In the genomic region with DNA sequence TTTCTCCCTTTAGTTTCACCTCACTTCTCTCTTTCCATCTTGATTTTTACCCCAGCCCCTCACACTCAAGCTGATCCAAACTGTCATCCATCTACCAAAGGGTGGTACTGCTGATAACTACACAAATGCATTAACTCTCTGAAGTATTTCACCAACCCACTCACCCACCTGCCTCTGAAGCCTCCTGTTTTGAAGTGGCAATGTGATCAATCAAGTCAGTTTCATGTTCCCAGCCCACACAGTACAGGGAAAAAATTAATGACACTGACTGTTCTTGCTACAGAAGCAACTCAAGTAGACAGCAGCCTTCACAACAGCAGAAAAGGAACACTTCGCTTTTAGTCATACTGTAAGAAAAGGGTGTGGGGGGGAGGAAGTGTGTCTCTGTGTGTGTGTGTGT, we compare ENCODE assay signal across 27 cellular contexts.
A peak's percentile ranks its signal among the peaks of the same experiment; 100 is the strongest.
DNase-seq lines count a peak whose midpoint lies in the region; ATAC-seq lines count a peak whose summit lies in the region.
"Had no signal": no experiment of that assay in that cellular context is flagged by ENCODE, and none has a peak within 500 bp of the region (broad histone marks: within the 10 kb centered on the region; RNA-seq: fewer than 3 reads in every experiment).

No MANE protein-coding gene starts in this region.

- intact Hi-C loops in posterior cingulate gyrus (cut with DNase I): no loop called here

- H3K4me3 Mint-ChIP-seq in activated T-cell treated with anti-CD3 and anti-CD28 coated beads, Interleukin-2, amount 50 U/mL, for 72 hours: no peak overlapping the region
- no peak overlapping the region for H3K4me3 Mint-ChIP-seq in natural killer cell treated with Interleukin-12 subunit alpha and Interleukin-12 subunit beta and Interleukin-15 and Interleukin-18, amount 100 ng/mL, for 72 hours
- H3K4me3 Mint-ChIP-seq: activated CD8-positive, alpha-beta memory T cell treated with anti-CD3 and anti-CD28 coated beads, Interleukin-2, amount 10 ng/mL, durations not matched to agents 7 days and 5 days; B cell; neural progenitor cell had no signal

- H3K9me3 Mint-ChIP-seq in activated T-cell treated with anti-CD3 and anti-CD28 coated beads, Interleukin-2, amount 50 U/mL, for 72 hours: no peaks in the 10 kb centered on the region
- no peaks in the 10 kb centered on the region for H3K9me3 Mint-ChIP-seq in natural killer cell treated with Interleukin-12 subunit alpha and Interleukin-12 subunit beta and Interleukin-15 and Interleukin-18, amount 100 ng/mL, for 72 hours

- peak overlapping the region; percentile 70 for H3K27ac ChIP-seq in caudate nucleus (ENCODE audit: low read depth, low read length)
- H3K27ac ChIP-seq: foreskin keratinocyte, heart right ventricle, lower lobe of right lung, neural progenitor cell, stomach, tibial nerve had no signal

- peak; percentile 66 to 73 for ATAC-seq in activated T-cell treated with anti-CD3 and anti-CD28 coated beads, Interleukin-2, amount 50 U/mL, for 72 hours (replicated peaks in 1 of 2)
- ATAC-seq in HG02610 (IDR thresholded peaks at IDR 0.05; ENCODE audit: unreplicated experiment): peak; percentile 40
- no peak for ATAC-seq in natural killer cell treated with Interleukin-12 subunit alpha and Interleukin-12 subunit beta and Interleukin-15 and Interleukin-18, amount 100 ng/mL, for 72 hours
- no peak for ATAC-seq in HG03442 (IDR thresholded peaks at IDR 0.05; ENCODE audit: unreplicated experiment)
- ATAC-seq: activated CD8-positive, alpha-beta memory T cell treated with anti-CD3 and anti-CD28 coated beads, Interleukin-2, amount 10 ng/mL, durations not matched to agents 7 days and 5 days; esophagus mucosa; foreskin keratinocyte; heart right ventricle; lower lobe of right lung; mucosa of descending colon; sciatic nerve had no signal

- peaks cover 8% of the 10 kb centered on the region for H3K27me3 Mint-ChIP-seq in activated T-cell treated with anti-CD3 and anti-CD28 coated beads, Interleukin-2, amount 50 U/mL, for 72 hours (ENCODE audit: low read depth)
- peaks cover 7 to 8% of the 10 kb centered on the region in 2 donors for H3K27me3 Mint-ChIP-seq in natural killer cell treated with Interleukin-12 subunit alpha and Interleukin-12 subunit beta and Interleukin-15 and Interleukin-18, amount 100 ng/mL, for 72 hours

- H3K36me3 Mint-ChIP-seq in activated T-cell treated with anti-CD3 and anti-CD28 coated beads, Interleukin-2, amount 50 U/mL, for 72 hours (ENCODE audit: insufficient read depth in 2 of 2): no peaks in the 10 kb centered on the region
- H3K36me3 Mint-ChIP-seq in natural killer cell treated with Interleukin-12 subunit alpha and Interleukin-12 subunit beta and Interleukin-15 and Interleukin-18, amount 100 ng/mL, for 72 hours: no peaks in the 10 kb centered on the region
- H3K36me3 Mint-ChIP-seq: activated CD8-positive, alpha-beta memory T cell treated with anti-CD3 and anti-CD28 coated beads, Interleukin-2, amount 10 ng/mL, durations not matched to agents 7 days and 5 days; neural progenitor cell had no signal

- H3K27ac Mint-ChIP-seq in activated T-cell treated with anti-CD3 and anti-CD28 coated beads, Interleukin-2, amount 50 U/mL, for 72 hours: no peak overlapping the region
- no peak overlapping the region for H3K27ac Mint-ChIP-seq in natural killer cell treated with Interleukin-12 subunit alpha and Interleukin-12 subunit beta and Interleukin-15 and Interleukin-18, amount 100 ng/mL, for 72 hours
- H3K27ac Mint-ChIP-seq: activated CD8-positive, alpha-beta memory T cell treated with anti-CD3 and anti-CD28 coated beads, Interleukin-2, amount 10 ng/mL, durations not matched to agents 7 days and 5 days; B cell; neural progenitor cell had no signal

- DNase-seq in activated T-cell treated with anti-CD3 and anti-CD28 coated beads, Interleukin-2, amount 50 U/mL, for 72 hours: peak in 1 of 2 donors; percentile 2
- DNase-seq in activated T-cell treated with anti-CD3 and anti-CD28 coated beads for 4 hours (no peak), caudate nucleus (lab: John Stamatoyannopoulos, UW) (peak in 40 of 61 donors; percentile 2 to 92 (median 36)), renal cortical epithelial cell (ENCODE audit: low read depth) (peak; percentile 52), posterior cingulate gyrus (no peak)
- DNase-seq in natural killer cell treated with Interleukin-12 subunit alpha and Interleukin-12 subunit beta and Interleukin-15 and Interleukin-18, amount 100 ng/mL, for 72 hours (ENCODE audit: low spot score): no peak
- DNase-seq: activated CD4-positive, alpha-beta T cell treated with anti-CD3 and anti-CD28 coated beads for 1 hour; activated CD8-positive, alpha-beta memory T cell treated with anti-CD3 and anti-CD28 coated beads, Interleukin-2, amount 10 ng/mL, durations not matched to agents 7 days and 5 days; activated naive CD4-positive, alpha-beta T cell treated with anti-CD3 and anti-CD28 coated beads, Interleukin-2, amount 50 U/mL, for 16 hours; COR-L47; cortex of kidney; foreskin keratinocyte; heart right ventricle; lower lobe of right lung; mucosa of descending colon; NCI-H1694; NCI-H526; NK-92 treated with Interleukin-12 subunit alpha and Interleukin-12 subunit beta, amount 100 ng/mL, for 24 hours; SHP77; stomach had no signal

- peaks cover 6% of the 10 kb centered on the region for H3K4me1 Mint-ChIP-seq in activated T-cell treated with anti-CD3 and anti-CD28 coated beads, Interleukin-2, amount 50 U/mL, for 72 hours (ENCODE audit: low read depth)
- no peaks in the 10 kb centered on the region for H3K4me1 Mint-ChIP-seq in natural killer cell treated with Interleukin-12 subunit alpha and Interleukin-12 subunit beta and Interleukin-15 and Interleukin-18, amount 100 ng/mL, for 72 hours (ENCODE audit: low read depth in 2 of 2)
- H3K4me1 Mint-ChIP-seq: activated CD8-positive, alpha-beta memory T cell treated with anti-CD3 and anti-CD28 coated beads, Interleukin-2, amount 10 ng/mL, durations not matched to agents 7 days and 5 days; B cell had no signal

Comparison
In these comparisons a context has a peak if more than half of its experiments do, and no peak if none do; other contexts are left out.
1. ATAC-seq: peak in activated T-cell treated with anti-CD3 and anti-CD28 coated beads, Interleukin-2, amount 50 U/mL, for 72 hours (2 of 2) and HG02610 (single experiment); none in natural killer cell treated with Interleukin-12 subunit alpha and Interleukin-12 subunit beta and Interleukin-15 and Interleukin-18, amount 100 ng/mL, for 72 hours (0 of 2) and HG03442 (single experiment).
2. DNase-seq: peak in caudate nucleus (40 of 61) and renal cortical epithelial cell (single experiment); none in activated T-cell treated with anti-CD3 and anti-CD28 coated beads for 4 hours (single experiment), natural killer cell treated with Interleukin-12 subunit alpha and Interleukin-12 subunit beta and Interleukin-15 and Interleukin-18, amount 100 ng/mL, for 72 hours (single experiment) and posterior cingulate gyrus (0 of 10).